Comparison of ENCODE assay signal across 8 cellular contexts in genomic region chr1:7770620-7770938, GRCh38. TPM values are rescaled to one million over a fixed set of nuclear protein-coding genes. Genes with fewer than 3 reads are reported as not detected.
DNase-seq lines count a peak whose midpoint lies in the region; ATAC-seq and TF ChIP-seq lines count a peak whose summit lies in the region.

No MANE protein-coding gene starts in this region.

- H3K27me3 ChIP-seq in dorsolateral prefrontal cortex, result no peaks in the 10 kb centered on the region

- TF ChIP-seq CTCF in dorsolateral prefrontal cortex (IDR thresholded peaks at IDR 0.05 in 54 of 56, conservative IDR thresholded peaks at IDR 0.05 in 2 of 56; ENCODE audit: low read depth in 1 of 56, partially characterized antibody in 56 of 56), result no peak

- H3K4me3 Mint-ChIP-seq in naive B cell, result peak overlapping the region; percentile 83 to 94 (median 90)

- intact Hi-C loops in dorsolateral prefrontal cortex (cut with DNase I), result loop anchor here in 1 of 2 donors (5.0 kb wide), 1 partner anchor 88 kb away; no protein-coding TSS in a partner anchor

- H3K27me3 Mint-ChIP-seq in naive B cell, result no peaks in the 10 kb centered on the region

- H3K4me3 ChIP-seq in dorsolateral prefrontal cortex, result peak overlapping the region; percentile 72 to 98 (median 90)

- ATAC-seq in GM18498 (IDR thresholded peaks at IDR 0.05; ENCODE audit: unreplicated experiment) (peak; percentile 15), naive B cell (ENCODE audit: low read depth in 2 of 2) (peak; percentile 43 to 51), GM19397 (IDR thresholded peaks at IDR 0.05; ENCODE audit: unreplicated experiment) (no peak)

- H3K27ac Mint-ChIP-seq in naive B cell, result peak overlapping the region in 5 of 6 donors; percentile 29 to 91 (median 87)

- peaks cover 3 to 8% of the 10 kb centered on the region in 2 donors for H3K36me3 Mint-ChIP-seq in naive B cell

- DNase-seq in NCI-H2171 (lab: John Stamatoyannopoulos, UW) (peak; percentile 31), dorsolateral prefrontal cortex (no peak), naive B cell (no peak), EL (no peak), globus pallidus (ENCODE audit: low spot score) (no peak), ecto neural progenitor cell (ENCODE audit: low spot score) (no peak)

- H3K9me3 Mint-ChIP-seq in naive B cell, result no peaks in the 10 kb centered on the region

- peaks cover 13 to 27% (median 27%) of the 10 kb centered on the region in 3 donors for H3K4me1 Mint-ChIP-seq in naive B cell

- H3K27ac ChIP-seq in dorsolateral prefrontal cortex, result peak overlapping the region; percentile 44 to 97 (median 92)

RNA-seq across cellular contexts. Expression of gene VAMP3, which starts 0.5 kb away (rescaled TPM):
- total RNA-seq in dorsolateral prefrontal cortex, result 100 to 1,000 TPM in 29 of 120 experiments, 10 to 100 TPM in 91; 51.7 to 189 (median 84.7) TPM
- 10 to 100 TPM; 30.3 to 42.3 (median 38.0) TPM for polyA plus RNA-seq in naive B cell (ENCODE audit: low read depth in 6 of 6)

RNA-seq across cellular contexts. Expression of gene PER3, which starts 13.5 kb away (rescaled TPM):
- total RNA-seq in dorsolateral prefrontal cortex, result 10 to 100 TPM; 31.2 to 79.2 (median 50.5) TPM
- 1 to 10 TPM in 4 of 6 donors, under 1 TPM in 2; 0.48 to 2.7 (median 1.6) TPM for polyA plus RNA-seq in naive B cell (ENCODE audit: low read depth in 6 of 6)
